Comparison of ENCODE assay signal across 13 cellular contexts in the genomic region with DNA sequence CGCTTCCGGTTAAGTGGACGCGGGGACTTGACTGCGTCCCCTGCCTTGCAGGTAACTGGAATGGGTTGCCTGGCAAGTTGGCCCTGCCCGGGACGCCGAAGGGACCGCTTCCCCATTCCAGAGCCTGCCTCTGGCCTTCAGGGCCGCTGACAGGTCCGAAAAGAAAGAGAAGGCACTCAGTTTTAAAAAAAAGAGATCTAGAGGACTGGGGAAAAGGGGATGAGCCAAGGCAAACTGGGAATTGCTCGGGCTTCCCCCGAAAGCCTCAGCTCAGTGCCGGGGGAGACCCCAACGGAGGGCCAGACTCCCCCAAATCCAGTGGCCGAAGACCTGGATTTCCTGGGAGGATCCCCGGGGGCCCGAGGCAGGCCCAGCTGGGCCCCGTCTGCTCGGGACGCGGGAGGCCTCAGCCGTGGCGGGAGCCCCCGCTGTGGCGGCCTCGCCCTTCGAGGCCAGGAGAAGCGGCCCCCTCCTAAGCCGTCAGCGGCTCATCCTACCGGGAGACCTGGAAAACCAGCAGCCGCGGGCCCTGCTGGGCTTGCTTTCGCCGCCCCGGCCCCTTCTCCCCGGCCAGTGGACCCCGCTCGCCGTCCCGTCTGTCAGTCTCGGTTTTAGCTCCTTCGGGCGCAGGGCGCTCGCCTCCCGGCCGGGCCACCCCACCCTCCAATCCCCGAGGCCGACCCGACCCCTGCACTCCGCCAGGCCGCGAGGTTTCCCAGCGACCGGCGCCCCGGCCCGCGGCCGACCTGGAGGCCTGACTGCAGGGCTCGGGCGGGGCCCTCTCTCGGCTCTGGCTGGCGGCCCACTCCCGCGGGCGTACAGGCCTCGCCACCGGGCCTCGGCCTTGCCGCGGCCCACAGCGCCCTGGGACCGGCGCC. TPM values are rescaled to one million over a fixed set of nuclear protein-coding genes. Genes with fewer than 3 reads are reported as not detected.
DNase-seq lines count a peak whose midpoint lies in the region; ATAC-seq and TF ChIP-seq lines count a peak whose summit lies in the region.
"Had no signal": no experiment of that assay in that cellular context is flagged by ENCODE, and none has a peak within 500 bp of the region (broad histone marks: within the 10 kb centered on the region; RNA-seq: fewer than 3 reads in every experiment).

No MANE protein-coding gene starts in this region.

- H3K4me3 Mint-ChIP-seq in activated T-helper 17 cell treated with anti-CD3 and anti-CD28 coated beads, Interleukin-2, amount 50 U/mL, for 72 hours: peak overlapping the region; percentile 54

- H3K4me3 ChIP-seq in gastrocnemius medialis: peak overlapping the region in 3 of 4 donors; percentile 21 to 42 (median 34)
- no peak overlapping the region for H3K4me3 ChIP-seq in SJCRH30
- H3K4me3 ChIP-seq: PC-9 had no signal

- H3K4me1 ChIP-seq in gastrocnemius medialis (no peaks in the 10 kb centered on the region), SJCRH30 (no peaks in the 10 kb centered on the region)

- H3K27me3 Mint-ChIP-seq in activated T-helper 17 cell treated with anti-CD3 and anti-CD28 coated beads, Interleukin-2, amount 50 U/mL, for 72 hours: peaks cover 69% of the 10 kb centered on the region

- H3K9me3 ChIP-seq in gastrocnemius medialis (no peaks in the 10 kb centered on the region), SJCRH30 (replicated peaks) (no peaks in the 10 kb centered on the region)

- DNase-seq in GM13977 (ENCODE audit: low spot score) (peak; percentile 31), left kidney (ENCODE audit: low read depth, low spot score) (peak; percentile 28), gastrocnemius medialis (no peak), SJCRH30 (no peak), amniotic stem cell (lab: John Stamatoyannopoulos, UW) (no peak)
- DNase-seq: CD4-positive, alpha-beta memory T cell; PC-9 had no signal

- H3K27me3 ChIP-seq in gastrocnemius medialis: peaks cover 90 to 100% (median 92%) of the 10 kb centered on the region in 3 donors
- H3K27me3 ChIP-seq in SJCRH30: no peaks in the 10 kb centered on the region

- no peak for TF ChIP-seq CTCF in GM13977 (IDR thresholded peaks at IDR 0.05; ENCODE audit: extremely low read depth, insufficient read depth, missing control alignments)
- TF ChIP-seq CTCF in gastrocnemius medialis (IDR thresholded peaks at IDR 0.05 in 4 of 5, conservative IDR thresholded peaks at IDR 0.05 in 1 of 5): no peak

- H3K4me1 Mint-ChIP-seq in activated T-helper 17 cell treated with anti-CD3 and anti-CD28 coated beads, Interleukin-2, amount 50 U/mL, for 72 hours: no peaks in the 10 kb centered on the region

- H3K9me3 Mint-ChIP-seq in activated T-helper 17 cell treated with anti-CD3 and anti-CD28 coated beads, Interleukin-2, amount 50 U/mL, for 72 hours: no peaks in the 10 kb centered on the region

- no peaks in the 10 kb centered on the region for H3K36me3 Mint-ChIP-seq in activated T-helper 17 cell treated with anti-CD3 and anti-CD28 coated beads, Interleukin-2, amount 50 U/mL, for 72 hours (ENCODE audit: low read depth)
- H3K36me3 Mint-ChIP-seq: CD4-positive, alpha-beta memory T cell had no signal

- H3K36me3 ChIP-seq in gastrocnemius medialis (no peaks in the 10 kb centered on the region), SJCRH30 (no peaks in the 10 kb centered on the region)

- intact Hi-C loops in gastrocnemius medialis (cut with DNase I; ENCODE audit: low total_unique reads): no loop called here

- in situ Hi-C loops in GM13977 (cut with MboI; ENCODE audit: low pct_unique_long_range_greater_than_20kb, low sequenced_read_pairs, unreplicated experiment) (no loop called here), gastrocnemius medialis (cut with MboI; ENCODE audit: low sequenced_read_pairs in 4 of 4) (no loop called here)

- H3K27ac ChIP-seq in gastrocnemius medialis (no peak overlapping the region), SJCRH30 (no peak overlapping the region)
- H3K27ac ChIP-seq: epithelial cell of prostate, PC-9 had no signal

- no peak for ATAC-seq in activated T-helper 17 cell treated with anti-CD3 and anti-CD28 coated beads, Interleukin-2, amount 50 U/mL, for 72 hours (replicated peaks)
- ATAC-seq in gastrocnemius medialis (no peak), HG03095 (IDR thresholded peaks at IDR 0.05; ENCODE audit: unreplicated experiment) (no peak), GM19463 (IDR thresholded peaks at IDR 0.05; ENCODE audit: unreplicated experiment) (no peak)

- no peak overlapping the region for H3K27ac Mint-ChIP-seq in activated T-helper 17 cell treated with anti-CD3 and anti-CD28 coated beads, Interleukin-2, amount 50 U/mL, for 72 hours
- H3K27ac Mint-ChIP-seq: CD4-positive, alpha-beta memory T cell had no signal

- TF ChIP-seq POLR2A in gastrocnemius medialis (IDR thresholded peaks at IDR 0.05): no peak

RNA-seq across cellular contexts. Expression of gene OTX2, which starts 12.5 kb away (rescaled TPM):
- total RNA-seq in activated T-helper 17 cell treated with anti-CD3 and anti-CD28 coated beads, Interleukin-2, amount 50 U/mL, for 72 hours: not detected
- not detected for total RNA-seq in gastrocnemius medialis
- not detected in 2 replicates for total RNA-seq in SJCRH30 (2014; rRNA removed; shearing (Covaris generic))
- total RNA-seq: CD4-positive, alpha-beta memory T cell; kidney epithelial cell; PC-9; T-helper 2 cell treated with Interferon-gamma antibody and Interleukin-4, amounts not matched to agents 100 ng/mL and 5 ng/mL, for 36 hours had no signal

Comparison
In these comparisons a context has a peak if more than half of its experiments do, and no peak if none do; other contexts are left out.
1. DNase-seq: peak in GM13977 (single experiment) and left kidney (single experiment); none in gastrocnemius medialis (0 of 2), SJCRH30 (0 of 2) and amniotic stem cell (single experiment).